In the genomic region with DNA sequence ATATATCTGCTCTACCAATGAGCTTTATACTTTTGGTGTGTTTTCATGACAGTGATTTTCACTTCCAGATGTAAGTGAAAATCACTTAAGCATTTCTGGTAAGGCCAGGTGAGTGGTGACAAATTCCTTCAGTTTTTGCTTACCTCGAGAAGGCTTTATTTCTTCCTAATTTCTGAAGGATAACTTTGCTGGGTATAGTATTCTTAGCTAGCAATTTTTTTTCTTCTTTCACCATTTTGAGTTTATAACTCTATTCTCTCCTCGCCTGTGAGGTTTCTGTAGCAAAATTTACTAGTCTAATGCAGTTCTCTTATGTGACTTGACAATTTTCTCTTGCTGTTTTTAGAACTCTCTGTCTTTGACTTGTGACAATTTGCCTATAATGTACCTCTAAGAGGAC, we compare ENCODE assay signal across 5 cellular contexts.
"Had no signal": no experiment of that assay in that cellular context is flagged by ENCODE, and none has a peak within 500 bp of the region (broad histone marks: within the 10 kb centered on the region; RNA-seq: fewer than 3 reads in every experiment).

No MANE protein-coding gene starts in this region.

- DNase-seq: IMR-90, KBM-7, KG1 had no signal

- H3K4me3 ChIP-seq: K562 had no signal

- H3K27ac ChIP-seq: HL-60 had no signal
